Comparison of ENCODE assay signal across 8 cellular contexts in the genomic region with DNA sequence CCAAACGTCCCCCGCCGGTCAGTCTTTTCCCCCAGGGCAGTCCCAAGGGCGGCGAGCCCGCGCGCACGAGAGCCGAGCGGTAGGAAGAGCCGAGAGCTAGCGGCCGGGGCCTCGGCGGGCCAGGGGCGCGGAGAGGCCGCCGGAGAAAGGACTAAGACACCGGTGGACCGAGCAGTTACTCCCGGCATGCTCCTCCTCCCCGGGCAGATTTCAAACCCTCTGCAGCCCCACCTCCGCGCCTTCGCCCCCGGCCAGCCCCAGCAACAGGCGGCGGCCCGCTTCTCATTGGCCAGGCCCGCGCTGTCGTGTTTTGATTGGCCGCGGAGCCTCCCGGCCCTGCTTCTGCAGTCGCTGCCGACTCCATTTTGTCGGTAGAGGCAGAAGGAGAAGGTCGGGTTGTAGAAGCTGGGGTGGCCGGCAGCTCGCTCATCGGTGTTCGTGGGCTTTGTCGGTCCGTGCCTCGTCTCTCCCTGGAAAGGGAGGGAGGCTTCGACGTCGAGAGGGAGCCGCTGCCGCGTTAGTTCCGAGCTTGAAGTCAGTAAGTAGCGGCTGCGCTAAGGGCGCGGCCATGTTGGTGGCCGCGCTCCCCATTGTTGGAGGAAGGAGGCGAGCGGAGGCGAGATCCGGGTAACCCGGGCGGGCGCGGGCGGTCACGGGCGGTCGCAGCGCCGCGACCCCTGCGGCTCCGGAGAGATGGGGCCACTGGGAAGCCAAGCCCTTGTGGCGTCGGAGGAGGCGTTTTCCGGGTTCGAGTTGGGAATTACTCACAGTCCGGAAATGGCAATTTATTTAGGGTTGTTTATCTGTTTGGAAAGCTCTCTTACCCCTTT. TPM values are rescaled to one million over a fixed set of nuclear protein-coding genes. Genes with fewer than 3 reads are reported as not detected.
DNase-seq lines count a peak whose midpoint lies in the region; ATAC-seq lines count a peak whose summit lies in the region.

A gene with protein sequence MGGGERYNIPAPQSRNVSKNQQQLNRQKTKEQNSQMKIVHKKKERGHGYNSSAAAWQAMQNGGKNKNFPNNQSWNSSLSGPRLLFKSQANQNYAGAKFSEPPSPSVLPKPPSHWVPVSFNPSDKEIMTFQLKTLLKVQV (plus strand): TSS at position 368 of the 830 bp plus-strand sequence. CDS start 1,630 bp downstream, outside the sequence.

- H4K8ac ChIP-seq in mesenchymal stem cell (ENCODE audit: low read length): peak within 1 kb of the TSS; percentile 96

- CTCF ChIA-PET in CD8-positive, alpha-beta memory T cell (lab: Charles Lee): interaction anchor here (0.6 to 1.9 kb wide), 4 partner anchors 16 to 166 kb away, joined by 3 to 5 read pairs (median 4); a partner anchor contains a TSS

- H3K36me3 ChIP-seq in CD8-positive, alpha-beta memory T cell (ENCODE audit: insufficient read depth, low read length): peaks cover 6% of the 10 kb centered on the region
- peaks cover 0 to 33% of the 10 kb centered on the region in 2 experiments for H3K36me3 ChIP-seq in mesenchymal stem cell (ENCODE audit: control insufficient read depth in 1 of 2, insufficient read depth in 2 of 2, low read depth in 1 of 2, low read length in 2 of 2)

- H3K9me3 ChIP-seq in CD8-positive, alpha-beta memory T cell (ENCODE audit: low read length): no peaks in the 10 kb centered on the region
- no peaks in the 10 kb centered on the region for H3K9me3 ChIP-seq in mesenchymal stem cell (ENCODE audit: control insufficient read depth, low read length)

- H3K4ac ChIP-seq in mesenchymal stem cell (ENCODE audit: low read depth in 1 of 2, low read length in 2 of 2): peak within 1 kb of the TSS; percentile 99 to 100

- WGBS in mesenchymal stem cell: under 1% methylated on average over 65 of the region's 84 CpGs

- peak within 1 kb of the TSS; percentile 95 for H2BK120ac ChIP-seq in mesenchymal stem cell (ENCODE audit: low read depth, low read length)

- H3K4me3 ChIP-seq in CD8-positive, alpha-beta memory T cell (ENCODE audit: low read length): peak within 1 kb of the TSS; percentile 69
- H3K4me3 ChIP-seq in mesenchymal stem cell (ENCODE audit: insufficient read depth in 1 of 2, low read depth in 1 of 2, low read length in 2 of 2): peak within 1 kb of the TSS; percentile 91 to 95

- peak within 1 kb of the TSS in 1 of 2 experiments; percentile 57 for H2BK12ac ChIP-seq in mesenchymal stem cell (ENCODE audit: low read length in 2 of 2)

- peak within 1 kb of the TSS; percentile 99 to 100 (median 100) for H3K4me3 Mint-ChIP-seq in CD8-positive, alpha-beta memory T cell
- peak within 1 kb of the TSS; percentile 99 for H3K4me3 Mint-ChIP-seq in effector memory CD8-positive, alpha-beta T cell

- H3K79me1 ChIP-seq in mesenchymal stem cell (replicated peaks; ENCODE audit: low read length, poor library complexity, severe bottlenecking): no peaks in the 10 kb centered on the region

- H4K91ac ChIP-seq in mesenchymal stem cell (ENCODE audit: low read length): peak within 1 kb of the TSS; percentile 99

- POLR2A ChIA-PET in CD8-positive, alpha-beta memory T cell (lab: Charles Lee): interaction anchor here (0.6 to 3.2 kb wide), 13 partner anchors 8 to 1581 kb away, joined by 3 to 34 read pairs (median 4); a partner anchor contains a TSS

- H3K4me1 ChIP-seq in CD8-positive, alpha-beta memory T cell (ENCODE audit: insufficient read depth, low read length): peaks cover 41% of the 10 kb centered on the region
- H3K4me1 ChIP-seq in mesenchymal stem cell (ENCODE audit: control insufficient read depth, insufficient read depth, low read depth, low read length): peaks cover 7% of the 10 kb centered on the region

- peak within 1 kb of the TSS; percentile 100 for H2BK15ac ChIP-seq in mesenchymal stem cell (ENCODE audit: low read depth, poor library complexity, severe bottlenecking)

- H3K18ac ChIP-seq in mesenchymal stem cell (ENCODE audit: low read depth in 1 of 2, low read length in 2 of 2): peak within 1 kb of the TSS; percentile 95 to 99

- H2AFZ ChIP-seq in mesenchymal stem cell (ENCODE audit: low read depth, low read length): no peak within 1 kb of the TSS

- peak; percentile 94 to 97 (median 94) for DNase-seq in CD8-positive, alpha-beta memory T cell
- DNase-seq in HT1080 (ENCODE audit: low read depth): peak; percentile 97
- DNase-seq in NOMO-1 treated with DMSO at 0.1 percent for 48 hours (lab: John Stamatoyannopoulos, UW; ENCODE audit: unreplicated experiment): peak; percentile 92
- peak; percentile 83 to 93 (median 93) for DNase-seq in activated CD8-positive, alpha-beta memory T cell treated with anti-CD3 and anti-CD28 coated beads for 48 hours (ENCODE audit: low read depth in 2 of 3, low spot score in 2 of 3)
- peak; percentile 94 to 96 (median 95) for DNase-seq in effector memory CD8-positive, alpha-beta T cell
- DNase-seq in mesenchymal stem cell: peak; percentile 97
- peak; percentile 93 for DNase-seq in stimulated activated CD8-positive, alpha-beta memory T cell treated with anti-CD3 and anti-CD28 coated beads, Interleukin-12 subunit alpha, Interleukin-12 subunit beta, amount 100 ng/mL, for 4 hours (ENCODE audit: low read depth)

- H3K27me3 ChIP-seq in CD8-positive, alpha-beta memory T cell (ENCODE audit: insufficient read depth, low read length, poor library complexity, severe bottlenecking): no peaks in the 10 kb centered on the region
- H3K27me3 ChIP-seq in mesenchymal stem cell (ENCODE audit: control insufficient read depth in 1 of 2, insufficient read depth in 1 of 2, low read length in 2 of 2): no peaks in the 10 kb centered on the region

- no peaks in the 10 kb centered on the region for H3K9me3 Mint-ChIP-seq in CD8-positive, alpha-beta memory T cell
- no peaks in the 10 kb centered on the region for H3K9me3 Mint-ChIP-seq in effector memory CD8-positive, alpha-beta T cell

- H3K27ac Mint-ChIP-seq in CD8-positive, alpha-beta memory T cell: peak within 1 kb of the TSS; percentile 99 to 100 (median 100)
- peak within 1 kb of the TSS; percentile 98 to 99 for H3K27ac Mint-ChIP-seq in effector memory CD8-positive, alpha-beta T cell

- H3K27me3 Mint-ChIP-seq in CD8-positive, alpha-beta memory T cell: no peaks in the 10 kb centered on the region
- no peaks in the 10 kb centered on the region for H3K27me3 Mint-ChIP-seq in effector memory CD8-positive, alpha-beta T cell

- peak within 1 kb of the TSS; percentile 74 to 94 for H3K14ac ChIP-seq in mesenchymal stem cell (ENCODE audit: low read length in 2 of 2)

- H2BK5ac ChIP-seq in mesenchymal stem cell (ENCODE audit: low read depth, low read length, poor library complexity, severe bottlenecking): peak within 1 kb of the TSS; percentile 99

- peak within 1 kb of the TSS; percentile 99 for H3K27ac ChIP-seq in CD8-positive, alpha-beta memory T cell (ENCODE audit: low read depth, low read length)
- H3K27ac ChIP-seq in mesenchymal stem cell (ENCODE audit: low read length, poor library complexity, severe bottlenecking): peak within 1 kb of the TSS; percentile 99

- ATAC-seq in GM21360 (IDR thresholded peaks at IDR 0.05; ENCODE audit: unreplicated experiment): peak; percentile 72
- peak; percentile 82 for ATAC-seq in effector memory CD8-positive, alpha-beta T cell (replicated peaks)

- peak within 1 kb of the TSS; percentile 91 for H2AK5ac ChIP-seq in mesenchymal stem cell (ENCODE audit: low read length, severe bottlenecking)

- peak within 1 kb of the TSS; percentile 100 for H3K9ac ChIP-seq in mesenchymal stem cell (ENCODE audit: low read length)

- peak within 1 kb of the TSS; percentile 99 for H3K4me2 ChIP-seq in mesenchymal stem cell (ENCODE audit: low read length, poor library complexity, severe bottlenecking)

- peaks cover 48 to 64% (median 62%) of the 10 kb centered on the region in 3 donors for H3K4me1 Mint-ChIP-seq in CD8-positive, alpha-beta memory T cell
- H3K4me1 Mint-ChIP-seq in effector memory CD8-positive, alpha-beta T cell (ENCODE audit: low read depth in 2 of 2): peaks cover 30 to 38% of the 10 kb centered on the region in 2 donors

- peak within 1 kb of the TSS; percentile 79 to 83 for H3K23ac ChIP-seq in mesenchymal stem cell (ENCODE audit: low read length in 2 of 2)

- peaks cover 0 to 51% (median 12%) of the 10 kb centered on the region in 3 donors for H3K36me3 Mint-ChIP-seq in CD8-positive, alpha-beta memory T cell
- peaks cover 52% of the 10 kb centered on the region for H3K36me3 Mint-ChIP-seq in effector memory CD8-positive, alpha-beta T cell (ENCODE audit: insufficient read depth)

RNA-seq across cellular contexts. Expression of the gene that starts here (rescaled TPM):
- total RNA-seq in CD8-positive, alpha-beta memory T cell: 100 to 1,000 TPM; 149 to 157 TPM
- 123 TPM for polyA plus RNA-seq in CD8-positive, alpha-beta memory T cell
- 65.5 and 326 TPM in 2 replicates for total RNA-seq in HT1080 (2014; rRNA removed; shearing (Covaris generic))
- polyA plus RNA-seq in HT1080 (2015; cell fraction: cytosol; rRNA removed): 87.1 and 100 TPM in 2 replicates
- 90.1 and 90.4 TPM in 2 replicates for polyA plus RNA-seq in HT1080 (2015; cell fraction: nucleus; rRNA removed)
- polyA plus RNA-seq in mesenchymal stem cell (2013, experiment 1 of 2): 74.1 TPM
- 72.8 TPM for polyA plus RNA-seq in mesenchymal stem cell (2013, experiment 2 of 2)

Comparison
In these comparisons a context has a peak if more than half of its experiments do, and no peak if none do; other contexts are left out.
1. Peak in every context shown above with its lines: DNase-seq, ATAC-seq, H3K4me3 ChIP-seq and H3K27ac ChIP-seq.